Comparison of ENCODE assay signal across 8 cellular contexts in the genomic region with DNA sequence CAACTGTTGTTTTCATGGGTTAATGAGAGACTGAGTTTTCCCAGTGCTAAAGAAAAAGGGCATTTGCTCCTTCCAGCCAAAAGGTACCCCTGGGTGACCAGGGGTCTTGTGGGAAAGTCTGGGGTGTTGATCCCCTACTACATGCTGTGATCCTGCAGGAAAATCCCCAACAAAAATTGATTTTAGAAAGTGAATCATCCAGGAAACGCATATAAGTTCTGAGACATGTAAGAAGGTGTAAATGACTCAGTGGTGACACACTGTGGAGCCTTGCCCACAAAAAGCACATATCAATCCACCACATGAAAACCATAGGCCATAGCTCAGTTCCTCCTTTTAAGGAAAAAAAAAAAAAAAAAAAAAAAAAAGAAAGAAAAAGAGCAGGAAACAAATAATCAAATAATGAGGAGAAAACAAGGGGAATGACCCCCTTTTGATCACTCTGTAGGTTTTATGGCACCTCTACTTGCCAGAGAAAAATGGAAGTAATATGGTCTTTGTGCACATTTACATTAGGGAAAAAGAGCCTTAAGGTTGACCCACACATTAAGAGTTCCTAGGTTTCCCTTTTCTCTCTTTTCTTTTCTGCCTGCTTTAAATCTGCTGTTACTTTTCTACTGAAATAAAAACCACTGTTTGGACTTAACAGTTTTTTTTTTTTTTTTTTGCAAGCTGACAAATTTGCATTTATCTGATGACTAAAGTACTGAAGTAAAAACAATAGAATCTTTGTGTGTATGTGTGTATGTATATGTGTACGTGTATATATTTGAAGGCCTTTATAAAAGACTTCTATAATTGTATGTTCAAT.
DNase-seq lines count a peak whose midpoint lies in the region; ATAC-seq, FAIRE-seq and TF ChIP-seq lines count a peak whose summit lies in the region.

No MANE protein-coding gene starts in this region.

- H3K27ac ChIP-seq in epithelial cell of prostate, result no peak overlapping the region

- H3K27me3 Mint-ChIP-seq in activated T-helper 1 cell treated with anti-CD3 and anti-CD28 coated beads, Interleukin-12 subunit alpha, Interleukin-12 subunit beta, Interleukin-2, Interleukin-4 antibody, amounts not matched to agents 30 ng/mL and 10 ng/mL and 1 ng/mL, durations not matched to agents 14 hours and 24 hours and 36 hours (ENCODE audit: insufficient read depth), result peaks cover under 1% of the 10 kb centered on the region

- H3K9me3 Mint-ChIP-seq in activated T-helper 1 cell treated with anti-CD3 and anti-CD28 coated beads, Interleukin-12 subunit alpha, Interleukin-12 subunit beta, Interleukin-2, Interleukin-4 antibody, amounts not matched to agents 30 ng/mL and 10 ng/mL and 1 ng/mL, durations not matched to agents 14 hours and 24 hours and 36 hours, result no peaks in the 10 kb centered on the region

- H3K4me1 Mint-ChIP-seq in activated T-helper 1 cell treated with anti-CD3 and anti-CD28 coated beads, Interleukin-12 subunit alpha, Interleukin-12 subunit beta, Interleukin-2, Interleukin-4 antibody, amounts not matched to agents 30 ng/mL and 10 ng/mL and 1 ng/mL, durations not matched to agents 14 hours and 24 hours and 36 hours (ENCODE audit: low read depth), result peaks cover 7% of the 10 kb centered on the region

- H3K27ac Mint-ChIP-seq in activated T-helper 1 cell treated with anti-CD3 and anti-CD28 coated beads, Interleukin-12 subunit alpha, Interleukin-12 subunit beta, Interleukin-2, Interleukin-4 antibody, amounts not matched to agents 30 ng/mL and 10 ng/mL and 1 ng/mL, durations not matched to agents 14 hours and 24 hours and 36 hours, result no peak overlapping the region

- H3K4me3 Mint-ChIP-seq in activated T-helper 1 cell treated with anti-CD3 and anti-CD28 coated beads, Interleukin-12 subunit alpha, Interleukin-12 subunit beta, Interleukin-2, Interleukin-4 antibody, amounts not matched to agents 30 ng/mL and 10 ng/mL and 1 ng/mL, durations not matched to agents 14 hours and 24 hours and 36 hours, result no peak overlapping the region

- FAIRE-seq in HTR-8/SVneo (lab: Jason Lieb, UNC), result no peak

- ATAC-seq in GM21576 (IDR thresholded peaks at IDR 0.05; ENCODE audit: unreplicated experiment) (peak; percentile 100), left colon (no peak)

- TF ChIP-seq CTCF in GM13976 (IDR thresholded peaks at IDR 0.05; ENCODE audit: borderline replicate concordance, control extremely low read depth, extremely low read depth, insufficient read depth, missing control alignments), result no peak

- intact Hi-C loops in activated T-helper 1 cell treated with anti-CD3 and anti-CD28 coated beads, Interleukin-12 subunit alpha, Interleukin-12 subunit beta, Interleukin-2, Interleukin-4 antibody, amounts not matched to agents 30 ng/mL and 10 ng/mL and 1 ng/mL, durations not matched to agents 14 hours and 24 hours and 36 hours (cut with micrococcal nuclease), result loop anchor here (2.0 to 5.0 kb wide), 2 partner anchors 139 to 280 kb away; no protein-coding TSS in a partner anchor
- intact Hi-C loops in left colon (cut with DNase I, micrococcal nuclease), result no loop called here

- H3K36me3 Mint-ChIP-seq in activated T-helper 1 cell treated with anti-CD3 and anti-CD28 coated beads, Interleukin-12 subunit alpha, Interleukin-12 subunit beta, Interleukin-2, Interleukin-4 antibody, amounts not matched to agents 30 ng/mL and 10 ng/mL and 1 ng/mL, durations not matched to agents 14 hours and 24 hours and 36 hours (ENCODE audit: low read depth), result no peaks in the 10 kb centered on the region

- peak; percentile 48 for DNase-seq in GM13976 (ENCODE audit: low spot score)
- peak; percentile 4 for DNase-seq in HTR-8/SVneo (ENCODE audit: insufficient read length, low spot score)
- DNase-seq in epithelial cell of prostate (ENCODE audit: low read depth, low spot score), result peak; percentile 79
- DNase-seq in activated T-helper 1 cell treated with anti-CD3 and anti-CD28 coated beads, Interleukin-12 subunit alpha, Interleukin-12 subunit beta, Interleukin-2, Interleukin-4 antibody, amounts not matched to agents 30 ng/mL and 10 ng/mL and 1 ng/mL, durations not matched to agents 14 hours and 24 hours and 36 hours (ENCODE audit: low spot score), result no peak
- DNase-seq in occipital lobe (lab: John Stamatoyannopoulos, UW), result no peak
- DNase-seq in left colon, result no peak
- no peak for DNase-seq in activated CD4-positive, alpha-beta T cell treated with anti-CD3 and anti-CD28 coated beads for 1 hour

- in situ Hi-C loops in GM13976 (cut with MboI; ENCODE audit: low sequenced_read_pairs, unreplicated experiment), result no loop called here

Comparison
In these comparisons a context has a peak if more than half of its experiments do, and no peak if none do; other contexts are left out.
1. DNase-seq: peak in GM13976 (single experiment), HTR-8/SVneo (single experiment) and epithelial cell of prostate (single experiment); none in activated T-helper 1 cell treated with anti-CD3 and anti-CD28 coated beads, Interleukin-12 subunit alpha, Interleukin-12 subunit beta, Interleukin-2, Interleukin-4 antibody, amounts not matched to agents 30 ng/mL and 10 ng/mL and 1 ng/mL, durations not matched to agents 14 hours and 24 hours and 36 hours (single experiment), occipital lobe (single experiment), left colon (0 of 2) and activated CD4-positive, alpha-beta T cell treated with anti-CD3 and anti-CD28 coated beads for 1 hour (single experiment).